In the genomic region with DNA sequence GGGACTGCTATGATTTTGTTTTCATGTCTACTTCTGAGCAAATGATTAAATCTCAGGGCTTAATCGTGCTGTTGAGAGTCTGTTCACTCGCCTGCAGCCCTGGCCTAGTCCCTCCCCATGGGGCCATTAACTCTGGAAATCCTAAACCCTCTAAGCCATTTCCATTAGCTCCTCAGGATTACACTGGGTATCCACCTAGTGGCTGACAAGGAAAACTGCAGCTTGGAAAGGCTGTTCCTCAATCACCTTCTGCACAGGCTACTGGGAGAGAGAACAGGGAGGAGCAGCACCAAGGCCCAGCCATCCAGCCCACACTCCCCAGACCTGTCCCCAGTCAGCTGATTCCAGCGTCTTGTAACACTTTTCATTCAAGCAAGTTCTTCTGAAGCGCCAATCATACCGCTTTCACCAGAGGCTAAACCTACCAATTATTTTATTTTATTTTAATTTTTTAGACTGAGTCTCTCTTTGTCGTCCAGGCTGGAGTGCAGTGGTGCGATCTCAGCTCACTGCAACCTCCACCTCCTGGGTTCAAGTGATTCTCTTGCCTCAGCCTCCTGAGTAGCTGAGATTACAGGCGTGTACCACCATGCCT, we compare ENCODE assay signal across 7 cellular contexts. TPM values are rescaled to one million over a fixed set of nuclear protein-coding genes. Genes with fewer than 3 reads are reported as not detected.
DNase-seq lines count a peak whose midpoint lies in the region; ATAC-seq and TF ChIP-seq lines count a peak whose summit lies in the region.

No MANE protein-coding gene starts in this region.

- ATAC-seq in GM21381 (IDR thresholded peaks at IDR 0.05; ENCODE audit: unreplicated experiment), result peak; percentile 59
- ATAC-seq in thoracic aorta (ENCODE audit: insufficient number of reproducible peaks, low FRiP score, low read depth), result no peak

- H3K4me2 ChIP-seq in KMS-11 (no peak overlapping the region), OCI-LY3 (ENCODE audit: low read length) (no peak overlapping the region)

- H3K36me3 ChIP-seq in KMS-11 (ENCODE audit: insufficient read depth) (no peaks in the 10 kb centered on the region), OCI-LY3 (replicated peaks; ENCODE audit: low read depth, low read length) (no peaks in the 10 kb centered on the region), thoracic aorta (no peaks in the 10 kb centered on the region)

- H4K20me1 ChIP-seq in KMS-11 (ENCODE audit: insufficient read depth), result no peaks in the 10 kb centered on the region
- H4K20me1 ChIP-seq in OCI-LY3 (ENCODE audit: insufficient read depth, low read length), result no peaks in the 10 kb centered on the region

- DNase-seq in ELR (ENCODE audit: low read depth) (peak; percentile 71), T47D (ENCODE audit: low read depth in 1 of 2, low spot score in 1 of 2) (peak; percentile 53 to 80), kidney glomerular epithelial cell (lab: John Stamatoyannopoulos, UW) (peak; percentile 38), thoracic aorta (ENCODE audit: low spot score) (no peak)

- in situ Hi-C loops in T47D (cut with HindIII; ENCODE audit: low pct_unique_long_range_greater_than_20kb, low sequenced_read_pairs), result no loop called here

- H3K27me3 ChIP-seq in KMS-11 (ENCODE audit: insufficient read depth, low read depth) (no peaks in the 10 kb centered on the region), OCI-LY3 (ENCODE audit: low read depth, low read length) (no peaks in the 10 kb centered on the region), thoracic aorta (replicated peaks; ENCODE audit: insufficient read depth) (no peaks in the 10 kb centered on the region)

- H3K4me1 ChIP-seq in KMS-11 (ENCODE audit: low read depth, poor library complexity, severe bottlenecking) (no peaks in the 10 kb centered on the region), OCI-LY3 (ENCODE audit: low read length) (no peaks in the 10 kb centered on the region), thoracic aorta (ENCODE audit: control insufficient read depth in 1 of 2, low read depth in 2 of 2) (no peaks in the 10 kb centered on the region)

- H3K27ac ChIP-seq in KMS-11 (no peak overlapping the region), OCI-LY3 (ENCODE audit: low read length) (no peak overlapping the region), thoracic aorta (no peak overlapping the region)

- H3K9ac ChIP-seq in KMS-11 (no peak overlapping the region), OCI-LY3 (ENCODE audit: low read length) (no peak overlapping the region)

- H2AFZ ChIP-seq in KMS-11 (ENCODE audit: low read depth), result no peak overlapping the region
- no peak overlapping the region; the same call in 1 of the 2 replicates for H2AFZ ChIP-seq in OCI-LY3 (ENCODE audit: low read depth, low read length)

- no peak overlapping the region for H3K4me3 ChIP-seq in KMS-11 (IDR thresholded peaks at IDR 0.05; ENCODE audit: insufficient read depth, low read depth, low read length)
- H3K4me3 ChIP-seq in OCI-LY3 (ENCODE audit: low read length), result no peak overlapping the region
- H3K4me3 ChIP-seq in thoracic aorta, result no peak overlapping the region

- peak; percentile 98 for TF ChIP-seq CTCF in KMS-11 (conservative IDR thresholded peaks at IDR 0.05; ENCODE audit: low read depth, low read length)
- TF ChIP-seq CTCF in OCI-LY3 (IDR thresholded peaks at IDR 0.05; ENCODE audit: low read depth, low read length), result peak; percentile 69
- peak; percentile 58 for TF ChIP-seq CTCF in thoracic aorta (IDR thresholded peaks at IDR 0.05)

- H3K9me3 ChIP-seq in OCI-LY3 (ENCODE audit: insufficient read depth, low read length) (no peaks in the 10 kb centered on the region), thoracic aorta (no peaks in the 10 kb centered on the region)

- H3K79me2 ChIP-seq in KMS-11 (ENCODE audit: insufficient read depth, low read depth) (no peaks in the 10 kb centered on the region), OCI-LY3 (ENCODE audit: low read length) (no peaks in the 10 kb centered on the region)

RNA-seq across cellular contexts. Expression of gene NEUROD4, which starts 48.7 kb away (rescaled TPM):
- total RNA-seq in thoracic aorta, result not detected

RNA-seq across cellular contexts. Expression of gene OR9K2, which starts 57.7 kb away (rescaled TPM):
- not detected for total RNA-seq in thoracic aorta
